Comparison of ENCODE assay signal across 1 cellular context in the genomic region with DNA sequence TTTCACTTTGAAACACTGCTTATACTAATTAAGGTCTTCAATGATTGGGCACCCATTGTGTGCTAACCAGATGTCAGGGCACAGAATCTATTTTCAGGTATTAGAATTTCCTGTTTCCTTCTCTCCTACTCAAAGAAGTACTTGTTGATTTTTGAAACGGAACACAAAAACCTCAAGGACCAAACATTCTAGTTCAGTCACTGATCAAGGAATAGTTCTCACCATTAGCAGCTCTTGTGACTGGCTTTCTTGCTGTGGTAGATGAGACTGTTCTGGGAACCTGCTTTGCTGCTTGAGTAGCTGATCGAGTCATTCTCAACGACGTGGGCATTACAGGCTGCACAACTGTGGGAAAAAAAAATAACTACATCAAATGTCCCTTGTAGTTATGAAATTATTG.
TF ChIP-seq lines count a peak whose summit lies in the region.

No MANE protein-coding gene starts in this region.

TF ChIP-seq in GM12878, 131 proteins besides CTCF, POLR2A, EP300 and RAD21 (continued from another document and continues in another):
- TF ChIP-seq, protein P1, sequence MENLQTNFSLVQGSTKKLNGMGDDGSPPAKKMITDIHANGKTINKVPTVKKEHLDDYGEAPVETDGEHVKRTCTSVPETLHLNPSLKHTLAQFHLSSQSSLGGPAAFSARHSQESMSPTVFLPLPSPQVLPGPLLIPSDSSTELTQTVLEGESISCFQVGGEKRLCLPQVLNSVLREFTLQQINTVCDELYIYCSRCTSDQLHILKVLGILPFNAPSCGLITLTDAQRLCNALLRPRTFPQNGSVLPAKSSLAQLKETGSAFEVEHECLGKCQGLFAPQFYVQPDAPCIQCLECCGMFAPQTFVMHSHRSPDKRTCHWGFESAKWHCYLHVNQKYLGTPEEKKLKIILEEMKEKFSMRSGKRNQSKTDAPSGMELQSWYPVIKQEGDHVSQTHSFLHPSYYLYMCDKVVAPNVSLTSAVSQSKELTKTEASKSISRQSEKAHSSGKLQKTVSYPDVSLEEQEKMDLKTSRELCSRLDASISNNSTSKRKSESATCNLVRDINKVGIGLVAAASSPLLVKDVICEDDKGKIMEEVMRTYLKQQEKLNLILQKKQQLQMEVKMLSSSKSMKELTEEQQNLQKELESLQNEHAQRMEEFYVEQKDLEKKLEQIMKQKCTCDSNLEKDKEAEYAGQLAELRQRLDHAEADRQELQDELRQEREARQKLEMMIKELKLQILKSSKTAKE (IDR thresholded peaks at IDR 0.05; ENCODE audit: low read depth, poor library complexity, severe bottlenecking): peak; percentile 16
- TF ChIP-seq WRNIP1 (IDR thresholded peaks at IDR 0.05; ENCODE audit: borderline replicate concordance, low read depth, low read length) (no peak), MYB (IDR thresholded peaks at IDR 0.05; ENCODE audit: borderline replicate concordance, low read depth, low read length) (no peak), POLR2AphosphoS2 (IDR thresholded peaks at IDR 0.05; ENCODE audit: low read depth, low read length) (no peak), MTA2 (IDR thresholded peaks at IDR 0.05; ENCODE audit: low read depth) (peak; percentile 80), RFX5 (IDR thresholded peaks at IDR 0.05; ENCODE audit: low read depth, low read length) (no peak), LARP7 (IDR thresholded peaks at IDR 0.05) (no peak), SREBF2 (IDR thresholded peaks at IDR 0.05; ENCODE audit: low read length) (no peak), BHLHE40 (IDR thresholded peaks at IDR 0.05; ENCODE audit: borderline replicate concordance in 1 of 2, low read depth in 2 of 2, low read length in 1 of 2) (no peak), RAD51 (IDR thresholded peaks at IDR 0.05) (no peak), BCL11A (IDR thresholded peaks at IDR 0.05; ENCODE audit: low read depth, low read length) (no peak), CHD1 (IDR thresholded peaks at IDR 0.05; ENCODE audit: low read depth, low read length) (no peak), DPF2 (IDR thresholded peaks at IDR 0.05) (no peak), KLF5 (IDR thresholded peaks at IDR 0.05; ENCODE audit: partially characterized antibody) (no peak), KAT2A (conservative IDR thresholded peaks at IDR 0.05; ENCODE audit: control insufficient read depth, low read depth, low read length) (no peak), SMAD1 (IDR thresholded peaks at IDR 0.05; ENCODE audit: low read depth, partially characterized antibody) (no peak), FOXM1 (IDR thresholded peaks at IDR 0.05; ENCODE audit: low read depth, low read length) (0 out of 2 replicates have a peak, but pooled peaks have one; percentile 15), NFIC (IDR thresholded peaks at IDR 0.05; ENCODE audit: low read depth, low read length) (peak; percentile 60), CREM (IDR thresholded peaks at IDR 0.05; ENCODE audit: low read depth) (no peak), STAT1 (conservative IDR thresholded peaks at IDR 0.05) (no peak), ZZZ3 (IDR thresholded peaks at IDR 0.05; ENCODE audit: control insufficient read depth, insufficient read length, low read depth) (no peak), SREBF1 (IDR thresholded peaks at IDR 0.05; ENCODE audit: low read length) (no peak), TCF12 (IDR thresholded peaks at IDR 0.05; ENCODE audit: low read depth, low read length) (peak; percentile 64; the same call in 1 of the 2 replicates), RUNX3 (IDR thresholded peaks at IDR 0.05; ENCODE audit: low read length) (peak; percentile 77), CREB1 (IDR thresholded peaks at IDR 0.05; ENCODE audit: low read depth) (0 out of 2 replicates have a peak, but pooled peaks have one; percentile 16), SP1 (IDR thresholded peaks at IDR 0.05; ENCODE audit: low read depth, low read length) (no peak), SIX5 (IDR thresholded peaks at IDR 0.05; ENCODE audit: low read depth, low read length, severe bottlenecking) (no peak), ZBED1 (IDR thresholded peaks at IDR 0.05; ENCODE audit: borderline replicate concordance) (no peak), CEBPB (IDR thresholded peaks at IDR 0.05; ENCODE audit: borderline replicate concordance in 1 of 2, low read depth in 2 of 2, low read length in 2 of 2) (no peak), NRF1 (conservative IDR thresholded peaks at IDR 0.05; ENCODE audit: low read depth, low read length) (no peak), MEF2B (IDR thresholded peaks at IDR 0.05; ENCODE audit: partially characterized antibody, poor library complexity, severe bottlenecking) (peak; percentile 77), IKZF2 (IDR thresholded peaks at IDR 0.05) (peak; percentile 36 to 51; a peak in 3 of 4 replicates), TCF7 (IDR thresholded peaks at IDR 0.05; ENCODE audit: borderline replicate concordance) (no peak), SUPT20H (IDR thresholded peaks at IDR 0.05; ENCODE audit: borderline replicate concordance, control insufficient read depth, low read depth, low read length) (no peak), GATAD2B (conservative IDR thresholded peaks at IDR 0.05; ENCODE audit: low read depth) (no peak)
- TF ChIP-seq, protein P2, sequence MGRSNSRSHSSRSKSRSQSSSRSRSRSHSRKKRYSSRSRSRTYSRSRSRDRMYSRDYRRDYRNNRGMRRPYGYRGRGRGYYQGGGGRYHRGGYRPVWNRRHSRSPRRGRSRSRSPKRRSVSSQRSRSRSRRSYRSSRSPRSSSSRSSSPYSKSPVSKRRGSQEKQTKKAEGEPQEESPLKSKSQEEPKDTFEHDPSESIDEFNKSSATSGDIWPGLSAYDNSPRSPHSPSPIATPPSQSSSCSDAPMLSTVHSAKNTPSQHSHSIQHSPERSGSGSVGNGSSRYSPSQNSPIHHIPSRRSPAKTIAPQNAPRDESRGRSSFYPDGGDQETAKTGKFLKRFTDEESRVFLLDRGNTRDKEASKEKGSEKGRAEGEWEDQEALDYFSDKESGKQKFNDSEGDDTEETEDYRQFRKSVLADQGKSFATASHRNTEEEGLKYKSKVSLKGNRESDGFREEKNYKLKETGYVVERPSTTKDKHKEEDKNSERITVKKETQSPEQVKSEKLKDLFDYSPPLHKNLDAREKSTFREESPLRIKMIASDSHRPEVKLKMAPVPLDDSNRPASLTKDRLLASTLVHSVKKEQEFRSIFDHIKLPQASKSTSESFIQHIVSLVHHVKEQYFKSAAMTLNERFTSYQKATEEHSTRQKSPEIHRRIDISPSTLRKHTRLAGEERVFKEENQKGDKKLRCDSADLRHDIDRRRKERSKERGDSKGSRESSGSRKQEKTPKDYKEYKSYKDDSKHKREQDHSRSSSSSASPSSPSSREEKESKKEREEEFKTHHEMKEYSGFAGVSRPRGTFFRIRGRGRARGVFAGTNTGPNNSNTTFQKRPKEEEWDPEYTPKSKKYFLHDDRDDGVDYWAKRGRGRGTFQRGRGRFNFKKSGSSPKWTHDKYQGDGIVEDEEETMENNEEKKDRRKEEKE (IDR thresholded peaks at IDR 0.05): no peak
- TF ChIP-seq, protein P3, sequence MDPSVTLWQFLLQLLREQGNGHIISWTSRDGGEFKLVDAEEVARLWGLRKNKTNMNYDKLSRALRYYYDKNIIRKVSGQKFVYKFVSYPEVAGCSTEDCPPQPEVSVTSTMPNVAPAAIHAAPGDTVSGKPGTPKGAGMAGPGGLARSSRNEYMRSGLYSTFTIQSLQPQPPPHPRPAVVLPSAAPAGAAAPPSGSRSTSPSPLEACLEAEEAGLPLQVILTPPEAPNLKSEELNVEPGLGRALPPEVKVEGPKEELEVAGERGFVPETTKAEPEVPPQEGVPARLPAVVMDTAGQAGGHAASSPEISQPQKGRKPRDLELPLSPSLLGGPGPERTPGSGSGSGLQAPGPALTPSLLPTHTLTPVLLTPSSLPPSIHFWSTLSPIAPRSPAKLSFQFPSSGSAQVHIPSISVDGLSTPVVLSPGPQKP (IDR thresholded peaks at IDR 0.05; ENCODE audit: low read depth, low read length): no peak
- TF ChIP-seq, protein P4, sequence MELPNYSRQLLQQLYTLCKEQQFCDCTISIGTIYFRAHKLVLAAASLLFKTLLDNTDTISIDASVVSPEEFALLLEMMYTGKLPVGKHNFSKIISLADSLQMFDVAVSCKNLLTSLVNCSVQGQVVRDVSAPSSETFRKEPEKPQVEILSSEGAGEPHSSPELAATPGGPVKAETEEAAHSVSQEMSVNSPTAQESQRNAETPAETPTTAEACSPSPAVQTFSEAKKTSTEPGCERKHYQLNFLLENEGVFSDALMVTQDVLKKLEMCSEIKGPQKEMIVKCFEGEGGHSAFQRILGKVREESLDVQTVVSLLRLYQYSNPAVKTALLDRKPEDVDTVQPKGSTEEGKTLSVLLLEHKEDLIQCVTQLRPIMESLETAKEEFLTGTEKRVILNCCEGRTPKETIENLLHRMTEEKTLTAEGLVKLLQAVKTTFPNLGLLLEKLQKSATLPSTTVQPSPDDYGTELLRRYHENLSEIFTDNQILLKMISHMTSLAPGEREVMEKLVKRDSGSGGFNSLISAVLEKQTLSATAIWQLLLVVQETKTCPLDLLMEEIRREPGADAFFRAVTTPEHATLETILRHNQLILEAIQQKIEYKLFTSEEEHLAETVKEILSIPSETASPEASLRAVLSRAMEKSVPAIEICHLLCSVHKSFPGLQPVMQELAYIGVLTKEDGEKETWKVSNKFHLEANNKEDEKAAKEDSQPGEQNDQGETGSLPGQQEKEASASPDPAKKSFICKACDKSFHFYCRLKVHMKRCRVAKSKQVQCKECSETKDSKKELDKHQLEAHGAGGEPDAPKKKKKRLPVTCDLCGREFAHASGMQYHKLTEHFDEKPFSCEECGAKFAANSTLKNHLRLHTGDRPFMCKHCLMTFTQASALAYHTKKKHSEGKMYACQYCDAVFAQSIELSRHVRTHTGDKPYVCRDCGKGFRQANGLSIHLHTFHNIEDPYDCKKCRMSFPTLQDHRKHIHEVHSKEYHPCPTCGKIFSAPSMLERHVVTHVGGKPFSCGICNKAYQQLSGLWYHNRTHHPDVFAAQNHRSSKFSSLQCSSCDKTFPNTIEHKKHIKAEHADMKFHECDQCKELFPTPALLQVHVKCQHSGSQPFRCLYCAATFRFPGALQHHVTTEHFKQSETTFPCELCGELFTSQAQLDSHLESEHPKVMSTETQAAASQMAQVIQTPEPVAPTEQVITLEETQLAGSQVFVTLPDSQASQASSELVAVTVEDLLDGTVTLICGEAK (IDR thresholded peaks at IDR 0.05; ENCODE audit: borderline replicate concordance): no peak
- TF ChIP-seq, protein P5, sequence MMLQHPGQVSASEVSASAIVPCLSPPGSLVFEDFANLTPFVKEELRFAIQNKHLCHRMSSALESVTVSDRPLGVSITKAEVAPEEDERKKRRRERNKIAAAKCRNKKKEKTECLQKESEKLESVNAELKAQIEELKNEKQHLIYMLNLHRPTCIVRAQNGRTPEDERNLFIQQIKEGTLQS (IDR thresholded peaks at IDR 0.05; ENCODE audit: borderline replicate concordance, extremely low read depth, low read depth, low read length): no peak
- TF ChIP-seq, protein P6, sequence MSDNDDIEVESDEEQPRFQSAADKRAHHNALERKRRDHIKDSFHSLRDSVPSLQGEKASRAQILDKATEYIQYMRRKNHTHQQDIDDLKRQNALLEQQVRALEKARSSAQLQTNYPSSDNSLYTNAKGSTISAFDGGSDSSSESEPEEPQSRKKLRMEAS (IDR thresholded peaks at IDR 0.05; ENCODE audit: low read depth, low read length): no peak
- TF ChIP-seq, protein P7, sequence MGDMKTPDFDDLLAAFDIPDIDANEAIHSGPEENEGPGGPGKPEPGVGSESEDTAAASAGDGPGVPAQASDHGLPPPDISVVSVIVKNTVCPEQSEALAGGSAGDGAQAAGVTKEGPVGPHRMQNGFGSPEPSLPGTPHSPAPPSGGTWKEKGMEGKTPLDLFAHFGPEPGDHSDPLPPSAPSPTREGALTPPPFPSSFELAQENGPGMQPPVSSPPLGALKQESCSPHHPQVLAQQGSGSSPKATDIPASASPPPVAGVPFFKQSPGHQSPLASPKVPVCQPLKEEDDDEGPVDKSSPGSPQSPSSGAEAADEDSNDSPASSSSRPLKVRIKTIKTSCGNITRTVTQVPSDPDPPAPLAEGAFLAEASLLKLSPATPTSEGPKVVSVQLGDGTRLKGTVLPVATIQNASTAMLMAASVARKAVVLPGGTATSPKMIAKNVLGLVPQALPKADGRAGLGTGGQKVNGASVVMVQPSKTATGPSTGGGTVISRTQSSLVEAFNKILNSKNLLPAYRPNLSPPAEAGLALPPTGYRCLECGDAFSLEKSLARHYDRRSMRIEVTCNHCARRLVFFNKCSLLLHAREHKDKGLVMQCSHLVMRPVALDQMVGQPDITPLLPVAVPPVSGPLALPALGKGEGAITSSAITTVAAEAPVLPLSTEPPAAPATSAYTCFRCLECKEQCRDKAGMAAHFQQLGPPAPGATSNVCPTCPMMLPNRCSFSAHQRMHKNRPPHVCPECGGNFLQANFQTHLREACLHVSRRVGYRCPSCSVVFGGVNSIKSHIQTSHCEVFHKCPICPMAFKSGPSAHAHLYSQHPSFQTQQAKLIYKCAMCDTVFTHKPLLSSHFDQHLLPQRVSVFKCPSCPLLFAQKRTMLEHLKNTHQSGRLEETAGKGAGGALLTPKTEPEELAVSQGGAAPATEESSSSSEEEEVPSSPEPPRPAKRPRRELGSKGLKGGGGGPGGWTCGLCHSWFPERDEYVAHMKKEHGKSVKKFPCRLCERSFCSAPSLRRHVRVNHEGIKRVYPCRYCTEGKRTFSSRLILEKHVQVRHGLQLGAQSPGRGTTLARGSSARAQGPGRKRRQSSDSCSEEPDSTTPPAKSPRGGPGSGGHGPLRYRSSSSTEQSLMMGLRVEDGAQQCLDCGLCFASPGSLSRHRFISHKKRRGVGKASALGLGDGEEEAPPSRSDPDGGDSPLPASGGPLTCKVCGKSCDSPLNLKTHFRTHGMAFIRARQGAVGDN (IDR thresholded peaks at IDR 0.05): no peak
- TF ChIP-seq, protein P8, sequence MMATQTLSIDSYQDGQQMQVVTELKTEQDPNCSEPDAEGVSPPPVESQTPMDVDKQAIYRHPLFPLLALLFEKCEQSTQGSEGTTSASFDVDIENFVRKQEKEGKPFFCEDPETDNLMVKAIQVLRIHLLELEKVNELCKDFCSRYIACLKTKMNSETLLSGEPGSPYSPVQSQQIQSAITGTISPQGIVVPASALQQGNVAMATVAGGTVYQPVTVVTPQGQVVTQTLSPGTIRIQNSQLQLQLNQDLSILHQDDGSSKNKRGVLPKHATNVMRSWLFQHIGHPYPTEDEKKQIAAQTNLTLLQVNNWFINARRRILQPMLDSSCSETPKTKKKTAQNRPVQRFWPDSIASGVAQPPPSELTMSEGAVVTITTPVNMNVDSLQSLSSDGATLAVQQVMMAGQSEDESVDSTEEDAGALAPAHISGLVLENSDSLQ (IDR thresholded peaks at IDR 0.05): no peak; the same call in 1 of the 2 replicates
- TF ChIP-seq, protein P9, sequence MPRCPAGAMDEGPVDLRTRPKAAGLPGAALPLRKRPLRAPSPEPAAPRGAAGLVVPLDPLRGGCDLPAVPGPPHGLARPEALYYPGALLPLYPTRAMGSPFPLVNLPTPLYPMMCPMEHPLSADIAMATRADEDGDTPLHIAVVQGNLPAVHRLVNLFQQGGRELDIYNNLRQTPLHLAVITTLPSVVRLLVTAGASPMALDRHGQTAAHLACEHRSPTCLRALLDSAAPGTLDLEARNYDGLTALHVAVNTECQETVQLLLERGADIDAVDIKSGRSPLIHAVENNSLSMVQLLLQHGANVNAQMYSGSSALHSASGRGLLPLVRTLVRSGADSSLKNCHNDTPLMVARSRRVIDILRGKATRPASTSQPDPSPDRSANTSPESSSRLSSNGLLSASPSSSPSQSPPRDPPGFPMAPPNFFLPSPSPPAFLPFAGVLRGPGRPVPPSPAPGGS (IDR thresholded peaks at IDR 0.05; ENCODE audit: borderline replicate concordance, insufficient read depth, low read depth, low read length, poor library complexity, severe bottlenecking): peak; percentile 77
